In the genomic region with DNA sequence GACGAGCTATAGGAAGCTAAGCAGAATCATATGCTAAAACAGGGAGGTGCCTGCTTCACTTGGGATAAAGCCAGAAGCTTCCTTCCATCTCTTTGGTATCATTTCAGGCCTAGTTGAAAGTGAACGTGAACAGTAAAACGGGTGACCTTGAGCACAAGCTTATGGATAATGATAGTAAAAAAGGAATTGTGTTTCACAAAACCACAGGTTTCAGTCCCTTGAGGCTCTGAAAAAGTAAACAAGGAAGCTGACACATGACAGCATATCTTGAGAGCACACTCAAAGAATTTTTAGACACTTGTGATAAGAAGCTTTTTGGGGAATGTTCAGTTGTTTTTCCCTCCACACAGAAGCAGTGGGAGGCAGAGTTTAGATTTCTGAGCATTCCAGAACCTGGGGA, we compare ENCODE assay signal across 30 cellular contexts.
DNase-seq lines count a peak whose midpoint lies in the region; ATAC-seq, FAIRE-seq and TF ChIP-seq lines count a peak whose summit lies in the region.
"Had no signal": no experiment of that assay in that cellular context is flagged by ENCODE, and none has a peak within 500 bp of the region (broad histone marks: within the 10 kb centered on the region; RNA-seq: fewer than 3 reads in every experiment).

No MANE protein-coding gene starts in this region.

- no peak overlapping the region for H3K14ac ChIP-seq in mesenchymal stem cell (ENCODE audit: low read length in 2 of 2)

- H3K27me3 ChIP-seq in OCI-LY3 (ENCODE audit: low read depth, low read length) (no peaks in the 10 kb centered on the region), bronchial epithelial cell (ENCODE audit: control insufficient read depth, insufficient read depth, low read length) (no peaks in the 10 kb centered on the region), mesenchymal stem cell (ENCODE audit: control insufficient read depth in 1 of 2, insufficient read depth in 1 of 2, low read length in 2 of 2) (no peaks in the 10 kb centered on the region)
- H3K27me3 ChIP-seq: BE2C, esophagus muscularis mucosa, sigmoid colon, SJCRH30 had no signal

- no peak overlapping the region for H3K4ac ChIP-seq in mesenchymal stem cell (ENCODE audit: low read depth in 1 of 2, low read length in 2 of 2)

- H3K4me1 ChIP-seq in OCI-LY3 (ENCODE audit: low read length): peaks cover 6% of the 10 kb centered on the region
- H3K4me1 ChIP-seq in mesenchymal stem cell (ENCODE audit: control insufficient read depth, insufficient read depth, low read depth, low read length): no peaks in the 10 kb centered on the region
- H3K4me1 ChIP-seq: BE2C, esophagus muscularis mucosa, lower lobe of right lung, sigmoid colon, SJCRH30 had no signal

- H3K18ac ChIP-seq in mesenchymal stem cell (ENCODE audit: low read depth in 1 of 2, low read length in 2 of 2): no peak overlapping the region

- no peak overlapping the region for H3K23ac ChIP-seq in mesenchymal stem cell (ENCODE audit: low read length in 2 of 2)

- H4K91ac ChIP-seq in mesenchymal stem cell (ENCODE audit: low read length): no peak overlapping the region

- no peak overlapping the region for H2AK5ac ChIP-seq in mesenchymal stem cell (ENCODE audit: low read length, severe bottlenecking)

- no peak overlapping the region for H3K27ac Mint-ChIP-seq in activated CD4-positive, alpha-beta memory T cell treated with anti-CD3 and anti-CD28 coated beads, Interleukin-2, amount 10 ng/mL, durations not matched to agents 7 days and 5 days
- H3K27ac Mint-ChIP-seq: brain; effector memory CD8-positive, alpha-beta T cell; HFFc6; progenitor cell of endocrine pancreas; type B pancreatic cell had no signal

- H3K4me3 ChIP-seq in OCI-LY3 (ENCODE audit: low read length) (no peak overlapping the region), bronchial epithelial cell (ENCODE audit: low read depth, low read length) (no peak overlapping the region), mesenchymal stem cell (ENCODE audit: insufficient read depth in 1 of 2, low read depth in 1 of 2, low read length in 2 of 2) (no peak overlapping the region)
- H3K4me3 ChIP-seq: esophagus muscularis mucosa, lower lobe of right lung, sigmoid colon, SJCRH30 had no signal

- H3K4me2 ChIP-seq in OCI-LY3 (ENCODE audit: low read length) (no peak overlapping the region), mesenchymal stem cell (ENCODE audit: low read length, poor library complexity, severe bottlenecking) (no peak overlapping the region)

- no peak overlapping the region for H4K8ac ChIP-seq in mesenchymal stem cell (ENCODE audit: low read length)

- H3K4me1 Mint-ChIP-seq in activated CD4-positive, alpha-beta memory T cell treated with anti-CD3 and anti-CD28 coated beads, Interleukin-2, amount 10 ng/mL, durations not matched to agents 7 days and 5 days: no peaks in the 10 kb centered on the region
- H3K4me1 Mint-ChIP-seq: brain had no signal

- no peaks in the 10 kb centered on the region for H3K9me3 Mint-ChIP-seq in activated CD4-positive, alpha-beta memory T cell treated with anti-CD3 and anti-CD28 coated beads, Interleukin-2, amount 10 ng/mL, durations not matched to agents 7 days and 5 days
- H3K9me3 Mint-ChIP-seq: effector memory CD8-positive, alpha-beta T cell; type B pancreatic cell had no signal

- H2AFZ ChIP-seq in OCI-LY3 (ENCODE audit: low read depth, low read length) (peak overlapping the region; percentile 48), mesenchymal stem cell (ENCODE audit: low read depth, low read length) (no peak overlapping the region)

- no peak for FAIRE-seq in bronchial epithelial cell (lab: Jason Lieb, UNC)
- FAIRE-seq: colon, HTR-8/SVneo, keratinocyte, RCC 7860 had no signal

- no peaks in the 10 kb centered on the region for H3K79me2 ChIP-seq in OCI-LY3 (ENCODE audit: low read length)

- no peak overlapping the region for H2BK5ac ChIP-seq in mesenchymal stem cell (ENCODE audit: low read depth, low read length, poor library complexity, severe bottlenecking)

- H2BK12ac ChIP-seq in mesenchymal stem cell (ENCODE audit: low read length in 2 of 2): no peak overlapping the region

- H3K9ac ChIP-seq in OCI-LY3 (ENCODE audit: low read length): no peak overlapping the region
- H3K9ac ChIP-seq in mesenchymal stem cell (ENCODE audit: low read length): no peak overlapping the region

- no peak overlapping the region for H2BK15ac ChIP-seq in mesenchymal stem cell (ENCODE audit: low read depth, poor library complexity, severe bottlenecking)

- H2BK120ac ChIP-seq in mesenchymal stem cell (ENCODE audit: low read depth, low read length): no peak overlapping the region

- H3K36me3 ChIP-seq in OCI-LY3 (replicated peaks; ENCODE audit: low read depth, low read length) (no peaks in the 10 kb centered on the region), bronchial epithelial cell (ENCODE audit: control insufficient read depth, insufficient read depth, low read length) (no peaks in the 10 kb centered on the region), mesenchymal stem cell (ENCODE audit: control insufficient read depth in 1 of 2, insufficient read depth in 2 of 2, low read depth in 1 of 2, low read length in 2 of 2) (no peaks in the 10 kb centered on the region)
- H3K36me3 ChIP-seq: BE2C, esophagus muscularis mucosa, lower lobe of right lung, sigmoid colon, SJCRH30 had no signal

- H3K79me1 ChIP-seq in mesenchymal stem cell (replicated peaks; ENCODE audit: low read length, poor library complexity, severe bottlenecking): no peaks in the 10 kb centered on the region

- ATAC-seq in esophagus mucosa: no peak
- ATAC-seq in HG03280 (IDR thresholded peaks at IDR 0.05; ENCODE audit: unreplicated experiment): no peak
- ATAC-seq in GM18858 (IDR thresholded peaks at IDR 0.05; ENCODE audit: unreplicated experiment): no peak
- ATAC-seq: activated CD4-positive, CD25-positive, alpha-beta regulatory T cell treated with anti-CD3 and anti-CD28 coated beads, Interleukin-2, amount 50 U/mL, for 24 hours; effector memory CD8-positive, alpha-beta T cell; lower lobe of right lung had no signal

- H3K4me3 Mint-ChIP-seq in activated CD4-positive, alpha-beta memory T cell treated with anti-CD3 and anti-CD28 coated beads, Interleukin-2, amount 10 ng/mL, durations not matched to agents 7 days and 5 days: no peak overlapping the region
- H3K4me3 Mint-ChIP-seq: brain; effector memory CD8-positive, alpha-beta T cell; HFFc6; type B pancreatic cell had no signal

- no peaks in the 10 kb centered on the region for H4K20me1 ChIP-seq in OCI-LY3 (ENCODE audit: insufficient read depth, low read length)

- WGBS in mesenchymal stem cell: 26% methylated on average over 3 of the region's 3 CpGs

- no peaks in the 10 kb centered on the region for H3K27me3 Mint-ChIP-seq in activated CD4-positive, alpha-beta memory T cell treated with anti-CD3 and anti-CD28 coated beads, Interleukin-2, amount 10 ng/mL, durations not matched to agents 7 days and 5 days
- H3K27me3 Mint-ChIP-seq: effector memory CD8-positive, alpha-beta T cell; progenitor cell of endocrine pancreas had no signal

- H3K9me3 ChIP-seq in OCI-LY3 (ENCODE audit: insufficient read depth, low read length) (no peaks in the 10 kb centered on the region), mesenchymal stem cell (ENCODE audit: control insufficient read depth, low read length) (no peaks in the 10 kb centered on the region)
- H3K9me3 ChIP-seq: BE2C, esophagus muscularis mucosa, lower lobe of right lung, sigmoid colon, SJCRH30 had no signal

- CTCF ChIA-PET in activated CD4-positive, alpha-beta memory T cell treated with anti-CD3 and anti-CD28 coated beads, Interleukin-2, amount 10 ng/mL, durations not matched to agents 7 days and 5 days (lab: Charles Lee): no interaction called here

- H3K36me3 Mint-ChIP-seq in activated CD4-positive, alpha-beta memory T cell treated with anti-CD3 and anti-CD28 coated beads, Interleukin-2, amount 10 ng/mL, durations not matched to agents 7 days and 5 days (ENCODE audit: low read depth): no peaks in the 10 kb centered on the region
- H3K36me3 Mint-ChIP-seq: brain, type B pancreatic cell had no signal

- H3K27ac ChIP-seq in OCI-LY3 (ENCODE audit: low read length): no peak overlapping the region
- no peak overlapping the region for H3K27ac ChIP-seq in mesenchymal stem cell (ENCODE audit: low read length, poor library complexity, severe bottlenecking)
- H3K27ac ChIP-seq: esophagus muscularis mucosa, lower lobe of right lung, sigmoid colon, SJCRH30 had no signal

- POLR2A ChIA-PET in activated CD4-positive, alpha-beta memory T cell treated with anti-CD3 and anti-CD28 coated beads, Interleukin-2, amount 10 ng/mL, durations not matched to agents 7 days and 5 days (lab: Charles Lee): no interaction called here

- no peak for TF ChIP-seq CTCF in OCI-LY3 (IDR thresholded peaks at IDR 0.05; ENCODE audit: low read depth, low read length)
- no peak for TF ChIP-seq CTCF in bronchial epithelial cell (IDR thresholded peaks at IDR 0.05; ENCODE audit: insufficient read depth, low read length, severe bottlenecking)

- peak; percentile 3 for DNase-seq in Daoy (ENCODE audit: low read depth)
- peak; percentile 1 for DNase-seq in bronchial epithelial cell (ENCODE audit: low read depth)
- DNase-seq in mesenchymal stem cell: peak; percentile 52
- no peak for DNase-seq in activated CD4-positive, alpha-beta memory T cell treated with anti-CD3 and anti-CD28 coated beads, Interleukin-2, amount 10 ng/mL, durations not matched to agents 7 days and 5 days
- DNase-seq: activated gamma-delta T cell; BE2C; DMS79; effector memory CD8-positive, alpha-beta T cell; HFFc6; KG1; lower lobe of right lung; NCI-H1694; NCI-H2171; NCI-H524; NK-92 treated with Interleukin-12 subunit alpha and Interleukin-12 subunit beta, amount 100 ng/mL, for 24 hours; sigmoid colon; SJCRH30 had no signal
